Comparison of ENCODE assay signal across 8 cellular contexts in the genomic region with DNA sequence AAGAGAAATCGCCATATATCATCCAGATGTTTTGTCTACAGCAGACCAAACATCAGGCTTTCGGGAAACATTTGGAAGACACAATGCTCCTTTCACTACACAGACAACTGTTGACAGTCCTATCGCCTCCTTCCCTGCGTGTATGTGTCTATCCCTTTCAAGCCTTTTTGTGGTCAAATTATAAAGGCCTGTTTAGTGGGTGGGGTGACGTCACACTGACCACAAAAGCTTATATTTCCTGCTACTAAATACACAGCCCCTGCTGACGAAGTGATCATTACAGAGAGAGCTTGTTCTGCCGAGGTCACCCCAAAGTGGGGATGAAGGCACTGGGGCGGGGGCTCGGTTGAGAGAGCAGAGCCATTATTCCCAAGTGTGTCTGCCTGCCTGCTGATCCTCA.
A peak's percentile ranks its signal among the peaks of the same experiment; 100 is the strongest.
DNase-seq lines count a peak whose midpoint lies in the region; ATAC-seq lines count a peak whose summit lies in the region.

No MANE protein-coding gene starts in this region.

- peaks cover 2% of the 10 kb centered on the region for H3K27me3 Mint-ChIP-seq in activated CD4-positive, alpha-beta T cell treated with anti-CD3 and anti-CD28 coated beads, Interleukin-2, amount 10 ng/mL, durations not matched to agents 24 days and 14 days

- DNase-seq in activated CD4-positive, alpha-beta T cell treated with anti-CD3 and anti-CD28 coated beads, Interleukin-2, amount 10 ng/mL, durations not matched to agents 24 days and 14 days = peak; percentile 83
- DNase-seq in activated CD4-positive, alpha-beta T cell treated with anti-CD3 and anti-CD28 coated beads for 4 hours = no peak
- DNase-seq in OCI-M1 (lab: John Stamatoyannopoulos, UW) (peak; percentile 95), putamen (ENCODE audit: low spot score) (peak; percentile 84), left lobe of liver (ENCODE audit: low spot score) (no peak), COR-L47 (lab: John Stamatoyannopoulos, UW) (no peak)
- peak; percentile 5 for DNase-seq in central memory CD4-positive, alpha-beta T cell

- intact Hi-C loops in activated CD4-positive, alpha-beta T cell treated with anti-CD3 and anti-CD28 coated beads, Interleukin-2, amount 10 ng/mL, durations not matched to agents 24 days and 14 days (cut with micrococcal nuclease) = loop anchor here (1.0 to 5.0 kb wide), 3 partner anchors 61 to 305 kb away; no protein-coding TSS in a partner anchor

- no peaks in the 10 kb centered on the region for H3K36me3 Mint-ChIP-seq in activated CD4-positive, alpha-beta T cell treated with anti-CD3 and anti-CD28 coated beads, Interleukin-2, amount 10 ng/mL, durations not matched to agents 24 days and 14 days (ENCODE audit: low read depth)

- no peak for ATAC-seq in HG03025 (IDR thresholded peaks at IDR 0.05; ENCODE audit: low FRiP score, unreplicated experiment)
- no peak for ATAC-seq in left lobe of liver

- no peak overlapping the region for H3K4me3 Mint-ChIP-seq in activated CD4-positive, alpha-beta T cell treated with anti-CD3 and anti-CD28 coated beads, Interleukin-2, amount 10 ng/mL, durations not matched to agents 24 days and 14 days

- H3K27ac Mint-ChIP-seq in activated CD4-positive, alpha-beta T cell treated with anti-CD3 and anti-CD28 coated beads, Interleukin-2, amount 10 ng/mL, durations not matched to agents 24 days and 14 days = peak overlapping the region; percentile 12

- H3K4me1 Mint-ChIP-seq in activated CD4-positive, alpha-beta T cell treated with anti-CD3 and anti-CD28 coated beads, Interleukin-2, amount 10 ng/mL, durations not matched to agents 24 days and 14 days = peaks cover 24% of the 10 kb centered on the region

- peaks cover 5% of the 10 kb centered on the region for H3K9me3 Mint-ChIP-seq in activated CD4-positive, alpha-beta T cell treated with anti-CD3 and anti-CD28 coated beads, Interleukin-2, amount 10 ng/mL, durations not matched to agents 24 days and 14 days

Comparison
In these comparisons a context has a peak if more than half of its experiments do, and no peak if none do; other contexts are left out.
1. DNase-seq: peak in activated CD4-positive, alpha-beta T cell treated with anti-CD3 and anti-CD28 coated beads, Interleukin-2, amount 10 ng/mL, durations not matched to agents 24 days and 14 days (single experiment), OCI-M1 (single experiment), central memory CD4-positive, alpha-beta T cell (single experiment) and putamen (single experiment); none in activated CD4-positive, alpha-beta T cell treated with anti-CD3 and anti-CD28 coated beads for 4 hours (0 of 2), left lobe of liver (single experiment) and COR-L47 (single experiment).